In genomic region chr1:78333426-78334012, GRCh38 we compare ENCODE assay signal across 8 cellular contexts.
DNase-seq lines count a peak whose midpoint lies in the region; ATAC-seq and TF ChIP-seq lines count a peak whose summit lies in the region.

No MANE protein-coding gene starts in this region.

- H3K9me3 ChIP-seq in RWPE2 (ENCODE audit: severe bottlenecking) = no peaks in the 10 kb centered on the region

- H3K4me1 ChIP-seq in RWPE2 (ENCODE audit: insufficient read depth, poor library complexity, severe bottlenecking) = no peaks in the 10 kb centered on the region

- CTCF ChIA-PET in AG04449 (lab: Yijun Ruan, JAX) = interaction anchor here (0.7 to 4.4 kb wide), 22 partner anchors 9 to 274 kb away, joined by 3 to 33 read pairs (median 4); no protein-coding TSS in a partner anchor

- no peaks in the 10 kb centered on the region for H3K36me3 ChIP-seq in RWPE2 (ENCODE audit: low read depth)

- H3K4me3 ChIP-seq in AG04449 (ENCODE audit: low read depth, low read length) = no peak overlapping the region
- no peak overlapping the region for H3K4me3 ChIP-seq in RWPE2 (ENCODE audit: severe bottlenecking)

- H3K27ac ChIP-seq in RWPE2 (ENCODE audit: poor library complexity, severe bottlenecking) = no peak overlapping the region

- intact Hi-C loops in left ventricle myocardium superior (cut with micrococcal nuclease) = no loop called here

- POLR2A ChIA-PET in AG04449 (lab: Yijun Ruan, JAX) = interaction anchor here (0.5 kb wide), 1 partner anchor 158 kb away, joined by 3 read pairs; no protein-coding TSS in a partner anchor

- TF ChIP-seq CTCF in AG04449 (IDR thresholded peaks at IDR 0.05; ENCODE audit: insufficient read depth, low read length, missing control alignments) (peak; percentile 49), RWPE2 (IDR thresholded peaks at IDR 0.05; ENCODE audit: poor library complexity, severe bottlenecking) (peak; percentile 53)

- DNase-seq in AG04449 (ENCODE audit: low read depth, low spot score) = no peak
- DNase-seq in RWPE2 (ENCODE audit: low spot score) = no peak
- DNase-seq in left ventricle myocardium superior = no peak
- DNase-seq in globus pallidus (ENCODE audit: low spot score) = no peak
- no peak for DNase-seq in A172 (ENCODE audit: low spot score)
- DNase-seq in GOT3 (lab: John Stamatoyannopoulos, UW) = no peak

- ATAC-seq in GM18861 (IDR thresholded peaks at IDR 0.05; ENCODE audit: unreplicated experiment) = peak; percentile 95
- ATAC-seq in HG03045 (IDR thresholded peaks at IDR 0.05; ENCODE audit: unreplicated experiment) = peak; percentile 81
- ATAC-seq in RWPE2 (ENCODE audit: low read depth) = no peak
- ATAC-seq in left ventricle myocardium superior = peak; percentile 38

- H3K27me3 ChIP-seq in RWPE2 (ENCODE audit: insufficient read depth, poor library complexity, severe bottlenecking) = no peaks in the 10 kb centered on the region
